Comparison of ENCODE assay signal across 17 cellular contexts in the genomic region with DNA sequence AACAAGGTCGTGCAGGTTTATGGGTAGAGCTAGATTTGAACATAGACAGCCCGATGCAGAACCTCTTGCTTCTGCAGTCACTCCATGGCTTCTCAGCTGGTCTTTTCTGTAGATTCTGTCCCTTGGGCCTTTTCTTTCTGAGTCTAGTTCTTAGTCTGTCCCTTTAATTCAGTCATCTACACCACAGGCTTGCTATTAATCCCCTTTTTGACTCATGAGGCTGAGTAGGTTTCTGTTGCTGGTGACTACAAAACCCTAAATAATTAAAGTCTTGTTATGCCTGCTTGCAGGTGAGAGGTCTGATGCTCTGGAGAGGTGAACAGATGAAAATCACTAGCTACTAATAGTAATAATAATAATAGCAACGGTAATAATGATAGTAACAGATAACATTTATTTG. TPM values are rescaled to one million over a fixed set of nuclear protein-coding genes. Genes with fewer than 3 reads are reported as not detected.
DNase-seq lines count a peak whose midpoint lies in the region; ATAC-seq lines count a peak whose summit lies in the region.
"Had no signal": no experiment of that assay in that cellular context is flagged by ENCODE, and none has a peak within 500 bp of the region (broad histone marks: within the 10 kb centered on the region; RNA-seq: fewer than 3 reads in every experiment).

No MANE protein-coding gene starts in this region.

- intact Hi-C loops in activated CD4-positive, alpha-beta T cell treated with anti-CD3 and anti-CD28 coated beads for 36 hours (cut with DNase I, micrococcal nuclease), result no loop called here

- no peaks in the 10 kb centered on the region for H3K4me1 Mint-ChIP-seq in activated CD4-positive, alpha-beta T cell treated with anti-CD3 and anti-CD28 coated beads for 36 hours
- no peaks in the 10 kb centered on the region for H3K4me1 Mint-ChIP-seq in activated T-helper 17 cell treated with anti-CD3 and anti-CD28 coated beads, Interleukin-2, amount 50 U/mL, for 72 hours
- H3K4me1 Mint-ChIP-seq in stimulated activated naive B cell treated with anti-CD40 and anti-IgM and Interleukin-4, amounts not matched to agents 10 μg/mL and 1 μg/mL and 100 μg/mL, for 72 hours, result peaks cover 7 to 8% of the 10 kb centered on the region in 2 donors

- POLR2A ChIA-PET in activated CD4-positive, alpha-beta T cell treated with anti-CD3 and anti-CD28 coated beads for 36 hours (lab: Charles Lee), result no interaction called here

- no peaks in the 10 kb centered on the region for H3K9me3 Mint-ChIP-seq in activated CD4-positive, alpha-beta T cell treated with anti-CD3 and anti-CD28 coated beads for 36 hours (ENCODE audit: low read depth)
- no peaks in the 10 kb centered on the region for H3K9me3 Mint-ChIP-seq in activated T-helper 17 cell treated with anti-CD3 and anti-CD28 coated beads, Interleukin-2, amount 50 U/mL, for 72 hours
- no peaks in the 10 kb centered on the region for H3K9me3 Mint-ChIP-seq in stimulated activated naive B cell treated with anti-CD40 and anti-IgM and Interleukin-4, amounts not matched to agents 10 μg/mL and 1 μg/mL and 100 μg/mL, for 72 hours
- H3K9me3 Mint-ChIP-seq: CD8-positive, alpha-beta T cell had no signal

- no peak overlapping the region for H3K27ac Mint-ChIP-seq in activated CD4-positive, alpha-beta T cell treated with anti-CD3 and anti-CD28 coated beads for 36 hours
- no peak overlapping the region for H3K27ac Mint-ChIP-seq in activated T-helper 17 cell treated with anti-CD3 and anti-CD28 coated beads, Interleukin-2, amount 50 U/mL, for 72 hours
- H3K27ac Mint-ChIP-seq in stimulated activated naive B cell treated with anti-CD40 and anti-IgM and Interleukin-4, amounts not matched to agents 10 μg/mL and 1 μg/mL and 100 μg/mL, for 72 hours, result no peak overlapping the region
- H3K27ac Mint-ChIP-seq: B cell; CD8-positive, alpha-beta T cell had no signal

- H3K27me3 Mint-ChIP-seq in activated CD4-positive, alpha-beta T cell treated with anti-CD3 and anti-CD28 coated beads for 36 hours, result no peaks in the 10 kb centered on the region
- H3K27me3 Mint-ChIP-seq in activated T-helper 17 cell treated with anti-CD3 and anti-CD28 coated beads, Interleukin-2, amount 50 U/mL, for 72 hours, result peaks cover 9% of the 10 kb centered on the region
- H3K27me3 Mint-ChIP-seq in stimulated activated naive B cell treated with anti-CD40 and anti-IgM and Interleukin-4, amounts not matched to agents 10 μg/mL and 1 μg/mL and 100 μg/mL, for 72 hours, result no peaks in the 10 kb centered on the region

- CTCF ChIA-PET in activated CD4-positive, alpha-beta T cell treated with anti-CD3 and anti-CD28 coated beads for 36 hours (lab: Charles Lee), result no interaction called here

- no peak for DNase-seq in activated CD4-positive, alpha-beta T cell treated with anti-CD3 and anti-CD28 coated beads for 36 hours
- DNase-seq in activated CD4-positive, alpha-beta T cell treated with anti-CD3 and anti-CD28 coated beads for 48 hours, result no peak
- DNase-seq in islet precursor cell (peak; percentile 12), HK-2 (ENCODE audit: unreplicated experiment) (no peak), NCI-H187 treated with DMSO at 0.1 percent for 48 hours (lab: John Stamatoyannopoulos, UW) (no peak)
- DNase-seq in stimulated activated naive B cell treated with anti-CD40 and anti-IgM and Interleukin-4, amounts not matched to agents 10 μg/mL and 1 μg/mL and 100 μg/mL, for 72 hours, result no peak
- DNase-seq: COR-L47, DMS 273 treated with DMSO at 0.1 percent for 48 hours, DMS53, DND-41, EL, GM23248, HCEC 1CT had no signal

- no peaks in the 10 kb centered on the region for H3K36me3 Mint-ChIP-seq in activated CD4-positive, alpha-beta T cell treated with anti-CD3 and anti-CD28 coated beads for 36 hours (ENCODE audit: low read depth)
- H3K36me3 Mint-ChIP-seq in activated T-helper 17 cell treated with anti-CD3 and anti-CD28 coated beads, Interleukin-2, amount 50 U/mL, for 72 hours (ENCODE audit: low read depth), result no peaks in the 10 kb centered on the region
- H3K36me3 Mint-ChIP-seq in stimulated activated naive B cell treated with anti-CD40 and anti-IgM and Interleukin-4, amounts not matched to agents 10 μg/mL and 1 μg/mL and 100 μg/mL, for 72 hours, result no peaks in the 10 kb centered on the region
- H3K36me3 Mint-ChIP-seq: CD8-positive, alpha-beta T cell had no signal

- H3K4me3 Mint-ChIP-seq in activated CD4-positive, alpha-beta T cell treated with anti-CD3 and anti-CD28 coated beads for 36 hours, result no peak overlapping the region
- H3K4me3 Mint-ChIP-seq in activated T-helper 17 cell treated with anti-CD3 and anti-CD28 coated beads, Interleukin-2, amount 50 U/mL, for 72 hours, result no peak overlapping the region
- H3K4me3 Mint-ChIP-seq in stimulated activated naive B cell treated with anti-CD40 and anti-IgM and Interleukin-4, amounts not matched to agents 10 μg/mL and 1 μg/mL and 100 μg/mL, for 72 hours, result no peak overlapping the region
- H3K4me3 Mint-ChIP-seq: B cell; CD8-positive, alpha-beta T cell had no signal

- ATAC-seq in activated CD4-positive, alpha-beta T cell treated with anti-CD3 and anti-CD28 coated beads for 36 hours, result peak; percentile 30
- ATAC-seq in activated T-helper 17 cell treated with anti-CD3 and anti-CD28 coated beads, Interleukin-2, amount 50 U/mL, for 72 hours (replicated peaks), result peak; percentile 24
- ATAC-seq in stimulated activated naive B cell treated with anti-CD40 and anti-IgM and Interleukin-4, amounts not matched to agents 10 μg/mL and 1 μg/mL and 100 μg/mL, for 72 hours (replicated peaks), result peak; percentile 34 to 68
- no peak for ATAC-seq in HG02798 (IDR thresholded peaks at IDR 0.05; ENCODE audit: poor library complexity, unreplicated experiment)
- ATAC-seq: CD8-positive, alpha-beta T cell had no signal

RNA-seq across cellular contexts. Expression of gene STRBP, which starts 19.3 kb away (rescaled TPM):
- total RNA-seq in activated CD4-positive, alpha-beta T cell treated with anti-CD3 and anti-CD28 coated beads for 36 hours, result 10 to 100 TPM; 31.6 to 34.8 TPM
- 10 to 100 TPM; 30.1 to 42.5 TPM for total RNA-seq in activated T-helper 17 cell treated with anti-CD3 and anti-CD28 coated beads, Interleukin-2, amount 50 U/mL, for 72 hours
